ENCODE assay signal across 14 cellular contexts in the genomic region with DNA sequence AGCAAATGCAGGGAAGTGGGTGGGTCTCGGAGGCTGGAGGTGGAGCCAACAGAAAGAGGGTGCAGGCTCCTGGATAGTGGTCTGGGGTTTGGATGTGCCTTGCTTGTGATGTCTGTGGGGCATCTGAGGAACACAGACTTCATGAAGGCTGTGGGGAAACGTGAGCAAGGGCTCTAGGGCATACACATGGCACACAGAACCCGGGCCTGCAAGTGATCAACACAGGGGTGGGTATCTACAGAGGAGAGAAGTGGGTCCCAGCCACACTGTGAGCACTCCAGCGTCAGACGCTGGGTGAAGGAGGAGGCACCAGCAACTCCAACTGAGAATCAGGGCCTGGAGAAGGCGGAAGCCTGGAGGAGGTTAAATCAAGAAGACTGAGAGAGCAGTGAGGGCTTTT. TPM values are rescaled to one million over a fixed set of nuclear protein-coding genes. Genes with fewer than 3 reads are reported as not detected.
DNase-seq lines count a peak whose midpoint lies in the region; ATAC-seq and TF ChIP-seq lines count a peak whose summit lies in the region.
"Had no signal": no experiment of that assay in that cellular context is flagged by ENCODE, and none has a peak within 500 bp of the region (broad histone marks: within the 10 kb centered on the region; RNA-seq: fewer than 3 reads in every experiment).

No MANE protein-coding gene starts in this region.

- H3K27ac ChIP-seq in BLaER1 (peak overlapping the region; percentile 99), DOHH2 (ENCODE audit: low read depth, low read length) (peak overlapping the region; percentile 59; the same call in 1 of the 2 replicates)
- H3K27ac ChIP-seq: gastrocnemius medialis, right lobe of liver had no signal

- H4K20me1 ChIP-seq in BLaER1 (no peaks in the 10 kb centered on the region), DOHH2 (ENCODE audit: control insufficient read depth, insufficient read depth, low read depth, low read length) (no peaks in the 10 kb centered on the region)

- H3K79me2 ChIP-seq in DOHH2 (ENCODE audit: control insufficient read depth, low read length) = peaks cover 11% of the 10 kb centered on the region

- no peak for ATAC-seq in naive thymus-derived CD8-positive, alpha-beta T cell
- no peak for ATAC-seq in HG03442 (IDR thresholded peaks at IDR 0.05; ENCODE audit: unreplicated experiment)
- ATAC-seq in HG02938 (IDR thresholded peaks at IDR 0.05; ENCODE audit: unreplicated experiment) = no peak
- ATAC-seq: gastrocnemius medialis, Panc1, right lobe of liver had no signal

- no peaks in the 10 kb centered on the region for H3K9me2 ChIP-seq in DOHH2 (replicated peaks; ENCODE audit: control insufficient read depth, low read length)

- H3K4me2 ChIP-seq in BLaER1 (peak overlapping the region; percentile 89), DOHH2 (ENCODE audit: low read length) (peak overlapping the region; percentile 97)

- H3K9me3 Mint-ChIP-seq in activated T-helper 2 cell treated with anti-CD3 and anti-CD28 coated beads, Interferon-gamma antibody, Interleukin-2, Interleukin-4, amounts not matched to agents 10 μg/mL and 5 μg/mL and 100 μg/mL, durations not matched to agents 14 hours and 24 hours and 36 hours = no peaks in the 10 kb centered on the region
- H3K9me3 Mint-ChIP-seq in naive thymus-derived CD8-positive, alpha-beta T cell = no peaks in the 10 kb centered on the region

- DNase-seq in activated T-helper 2 cell treated with anti-CD3 and anti-CD28 coated beads, Interferon-gamma antibody, Interleukin-2, Interleukin-4, amounts not matched to agents 10 μg/mL and 5 μg/mL and 100 μg/mL, durations not matched to agents 14 hours and 24 hours and 36 hours (ENCODE audit: low spot score) = no peak
- DNase-seq in naive thymus-derived CD8-positive, alpha-beta T cell = peak in 1 of 10 donors; percentile 50
- DNase-seq in NCI-H2081 treated with DMSO at 0.1 percent for 48 hours (lab: John Stamatoyannopoulos, UW) (no peak), GM13976 (ENCODE audit: low spot score) (no peak)
- DNase-seq: effector memory CD4-positive, alpha-beta T cell; NCI-H1105 treated with DMSO at 0.1 percent for 48 hours; right lobe of liver; T1000 had no signal

- H3K4me1 ChIP-seq in BLaER1 = peaks cover 70% of the 10 kb centered on the region
- peaks cover 51% of the 10 kb centered on the region for H3K4me1 ChIP-seq in DOHH2 (ENCODE audit: control insufficient read depth, low read length)

- H3K9ac ChIP-seq in BLaER1 = peak overlapping the region; percentile 69

- peak overlapping the region; percentile 26 for H3K27ac Mint-ChIP-seq in activated T-helper 2 cell treated with anti-CD3 and anti-CD28 coated beads, Interferon-gamma antibody, Interleukin-2, Interleukin-4, amounts not matched to agents 10 μg/mL and 5 μg/mL and 100 μg/mL, durations not matched to agents 14 hours and 24 hours and 36 hours
- peak overlapping the region in 6 of 10 donors; percentile 4 to 67 (median 53) for H3K27ac Mint-ChIP-seq in naive thymus-derived CD8-positive, alpha-beta T cell

- no peaks in the 10 kb centered on the region for H3K9me3 ChIP-seq in BLaER1
- no peaks in the 10 kb centered on the region for H3K9me3 ChIP-seq in DOHH2 (ENCODE audit: control insufficient read depth, insufficient read depth, low read length)
- H3K9me3 ChIP-seq: gastrocnemius medialis, right lobe of liver had no signal

- H3K27me3 ChIP-seq in BLaER1 = no peaks in the 10 kb centered on the region
- 0 out of 2 replicates have a peak, but pooled peaks cover 2% of the 10 kb centered on the region for H3K27me3 ChIP-seq in DOHH2 (ENCODE audit: control insufficient read depth, low read length)
- H3K27me3 ChIP-seq: gastrocnemius medialis, right lobe of liver had no signal

- H3F3A ChIP-seq in DOHH2 (ENCODE audit: control insufficient read depth, insufficient read depth) = peaks cover 40% of the 10 kb centered on the region

- POLR2A ChIA-PET in naive thymus-derived CD8-positive, alpha-beta T cell (lab: Charles Lee) = interaction anchor here (0.5 to 9.1 kb wide), 5 partner anchors 7 to 44 kb away, joined by 4 to 91 read pairs (median 68); a partner anchor contains a TSS

- intact Hi-C loops in activated T-helper 2 cell treated with anti-CD3 and anti-CD28 coated beads, Interferon-gamma antibody, Interleukin-2, Interleukin-4, amounts not matched to agents 10 μg/mL and 5 μg/mL and 100 μg/mL, durations not matched to agents 14 hours and 24 hours and 36 hours (cut with micrococcal nuclease) = no loop called here

- H3K36me3 ChIP-seq in BLaER1 (peaks cover 26% of the 10 kb centered on the region), DOHH2 (ENCODE audit: control insufficient read depth, low read length) (peaks cover 6% of the 10 kb centered on the region)

- H3K4me3 Mint-ChIP-seq in activated T-helper 2 cell treated with anti-CD3 and anti-CD28 coated beads, Interferon-gamma antibody, Interleukin-2, Interleukin-4, amounts not matched to agents 10 μg/mL and 5 μg/mL and 100 μg/mL, durations not matched to agents 14 hours and 24 hours and 36 hours (ENCODE audit: low read depth) = peak overlapping the region; percentile 34
- H3K4me3 Mint-ChIP-seq in naive thymus-derived CD8-positive, alpha-beta T cell = peak overlapping the region; percentile 56 to 99 (median 87)

- H3K4me3 ChIP-seq in BLaER1 (peak overlapping the region; percentile 63), DOHH2 (ENCODE audit: low read length) (peak overlapping the region; percentile 76)

- H3K27me3 Mint-ChIP-seq in activated T-helper 2 cell treated with anti-CD3 and anti-CD28 coated beads, Interferon-gamma antibody, Interleukin-2, Interleukin-4, amounts not matched to agents 10 μg/mL and 5 μg/mL and 100 μg/mL, durations not matched to agents 14 hours and 24 hours and 36 hours (ENCODE audit: low read depth) = no peaks in the 10 kb centered on the region
- H3K27me3 Mint-ChIP-seq in naive thymus-derived CD8-positive, alpha-beta T cell = peaks cover 0 to under 1% (median 0%) of the 10 kb centered on the region in 5 donors

- in situ Hi-C loops in GM13976 (cut with MboI; ENCODE audit: low sequenced_read_pairs, unreplicated experiment) = no loop called here

- TF ChIP-seq CTCF in DOHH2 (IDR thresholded peaks at IDR 0.05; ENCODE audit: low read depth, low read length, poor library complexity, severe bottlenecking) (no peak), GM13976 (IDR thresholded peaks at IDR 0.05; ENCODE audit: borderline replicate concordance, control extremely low read depth, extremely low read depth, insufficient read depth, missing control alignments) (no peak)

- peaks cover 33% of the 10 kb centered on the region for H3K4me1 Mint-ChIP-seq in activated T-helper 2 cell treated with anti-CD3 and anti-CD28 coated beads, Interferon-gamma antibody, Interleukin-2, Interleukin-4, amounts not matched to agents 10 μg/mL and 5 μg/mL and 100 μg/mL, durations not matched to agents 14 hours and 24 hours and 36 hours (ENCODE audit: low read depth)
- H3K4me1 Mint-ChIP-seq in naive thymus-derived CD8-positive, alpha-beta T cell = peaks cover 19 to 53% (median 50%) of the 10 kb centered on the region in 4 donors

- peaks cover 19% of the 10 kb centered on the region for H3K36me3 Mint-ChIP-seq in activated T-helper 2 cell treated with anti-CD3 and anti-CD28 coated beads, Interferon-gamma antibody, Interleukin-2, Interleukin-4, amounts not matched to agents 10 μg/mL and 5 μg/mL and 100 μg/mL, durations not matched to agents 14 hours and 24 hours and 36 hours (ENCODE audit: low read depth)
- peaks cover 0 to 6% (median 0%) of the 10 kb centered on the region in 3 donors for H3K36me3 Mint-ChIP-seq in naive thymus-derived CD8-positive, alpha-beta T cell

RNA-seq across cellular contexts. Expression of a gene that starts 5.4 kb away (rescaled TPM):
- 133 and 142 TPM in 2 replicates for total RNA-seq in activated T-helper 2 cell treated with anti-CD3 and anti-CD28 coated beads, Interferon-gamma antibody, Interleukin-2, Interleukin-4, amounts not matched to agents 10 μg/mL and 5 μg/mL and 100 μg/mL, durations not matched to agents 14 hours and 24 hours and 36 hours
- total RNA-seq in naive thymus-derived CD8-positive, alpha-beta T cell = 10 to 100 TPM; 48.5 to 51.2 TPM
- polyA plus RNA-seq in naive thymus-derived CD8-positive, alpha-beta T cell = 10 to 100 TPM; 10.4 to 20.5 (median 18.0) TPM

RNA-seq across cellular contexts. Expression of a gene that starts 8.9 kb away (rescaled TPM):
- 102 and 105 TPM in 2 replicates for total RNA-seq in activated T-helper 2 cell treated with anti-CD3 and anti-CD28 coated beads, Interferon-gamma antibody, Interleukin-2, Interleukin-4, amounts not matched to agents 10 μg/mL and 5 μg/mL and 100 μg/mL, durations not matched to agents 14 hours and 24 hours and 36 hours
- 10 to 100 TPM; 59.2 to 60.0 TPM for total RNA-seq in naive thymus-derived CD8-positive, alpha-beta T cell
- polyA plus RNA-seq in naive thymus-derived CD8-positive, alpha-beta T cell = 100 to 1,000 TPM; 135 to 154 (median 144) TPM

RNA-seq across cellular contexts. Expression of a gene that starts 9.3 kb away (rescaled TPM):
- 18.8 and 19.0 TPM in 2 replicates for total RNA-seq in activated T-helper 2 cell treated with anti-CD3 and anti-CD28 coated beads, Interferon-gamma antibody, Interleukin-2, Interleukin-4, amounts not matched to agents 10 μg/mL and 5 μg/mL and 100 μg/mL, durations not matched to agents 14 hours and 24 hours and 36 hours
- total RNA-seq in naive thymus-derived CD8-positive, alpha-beta T cell = 10 to 100 TPM; 49.1 to 53.2 TPM
- polyA plus RNA-seq in naive thymus-derived CD8-positive, alpha-beta T cell = 10 to 100 TPM in 2 of 3 donors, 1 to 10 TPM in 1; 9.1 to 12.7 (median 11.7) TPM

RNA-seq across cellular contexts. Expression of a gene that starts 20.0 kb away (rescaled TPM):
- 658 and 662 TPM in 2 replicates for total RNA-seq in activated T-helper 2 cell treated with anti-CD3 and anti-CD28 coated beads, Interferon-gamma antibody, Interleukin-2, Interleukin-4, amounts not matched to agents 10 μg/mL and 5 μg/mL and 100 μg/mL, durations not matched to agents 14 hours and 24 hours and 36 hours
- total RNA-seq in naive thymus-derived CD8-positive, alpha-beta T cell = 100 to 1,000 TPM; 429 to 434 TPM
- polyA plus RNA-seq in naive thymus-derived CD8-positive, alpha-beta T cell = 100 to 1,000 TPM in 1 of 3 donors, 10 to 100 TPM in 2; 55.7 to 114 (median 62.7) TPM

RNA-seq across cellular contexts. Expression of a gene that starts 44.2 kb away (rescaled TPM):
- 16.6 and 17.7 TPM in 2 replicates for total RNA-seq in activated T-helper 2 cell treated with anti-CD3 and anti-CD28 coated beads, Interferon-gamma antibody, Interleukin-2, Interleukin-4, amounts not matched to agents 10 μg/mL and 5 μg/mL and 100 μg/mL, durations not matched to agents 14 hours and 24 hours and 36 hours
- 10 to 100 TPM; 21.3 to 23.0 TPM for total RNA-seq in naive thymus-derived CD8-positive, alpha-beta T cell
- polyA plus RNA-seq in naive thymus-derived CD8-positive, alpha-beta T cell = 1 to 10 TPM; 2.8 to 5.3 (median 3.5) TPM
